Comparison of ENCODE assay signal across 1 cellular context in the genomic region with DNA sequence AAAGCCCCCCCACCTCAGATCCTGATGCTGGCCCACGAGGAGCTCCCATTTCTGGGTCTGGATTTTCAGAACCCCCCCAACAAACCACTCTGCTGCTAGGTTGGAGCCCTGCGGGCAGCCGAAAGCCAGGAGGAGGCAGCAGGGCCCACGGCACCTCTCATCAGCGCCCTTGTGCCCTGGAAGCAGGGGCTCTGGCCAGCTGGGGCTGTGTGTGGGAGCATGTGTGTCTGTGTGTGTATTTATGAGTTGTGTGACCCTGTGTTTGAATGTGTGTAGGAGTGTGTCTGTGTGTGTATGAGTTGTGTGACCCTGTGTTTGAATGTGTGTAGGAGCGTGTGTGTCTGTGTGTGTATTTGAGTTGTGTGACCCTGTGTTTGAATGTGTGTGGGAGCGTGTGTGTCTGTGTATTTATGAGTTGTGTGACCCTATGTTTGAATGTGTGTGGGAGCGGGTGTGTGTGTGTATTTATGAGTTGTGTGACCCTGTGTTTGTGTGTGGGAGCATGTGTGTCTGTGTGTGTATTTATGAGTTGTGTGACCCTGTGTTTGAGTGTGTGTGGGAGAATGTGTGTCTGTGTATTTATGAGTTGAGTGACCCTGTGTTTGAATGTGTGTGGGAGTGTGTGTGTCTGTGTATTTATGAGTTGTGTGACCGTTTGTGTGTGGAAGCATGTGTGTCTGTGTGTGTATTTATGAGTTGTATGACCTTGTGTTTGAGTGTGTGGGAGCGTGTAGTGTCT.
TF ChIP-seq lines count a peak whose summit lies in the region.

No MANE protein-coding gene starts in this region.

TF ChIP-seq in IMR-90, 13 proteins besides CTCF, POLR2A, EP300 and RAD21:
- TF ChIP-seq FOS (IDR thresholded peaks at IDR 0.05; ENCODE audit: low read depth, low read length) (no peak), MAZ (IDR thresholded peaks at IDR 0.05; ENCODE audit: borderline replicate concordance, low read depth, low read length) (no peak), RFX5 (IDR thresholded peaks at IDR 0.05; ENCODE audit: low read depth, low read length) (no peak), CHD1 (IDR thresholded peaks at IDR 0.05; ENCODE audit: low read depth, low read length) (no peak), BHLHE40 (IDR thresholded peaks at IDR 0.05; ENCODE audit: low read depth, low read length) (no peak), MXI1 (IDR thresholded peaks at IDR 0.05; ENCODE audit: borderline replicate concordance, low read depth, low read length) (no peak), MAFK (IDR thresholded peaks at IDR 0.05; ENCODE audit: low read depth, low read length) (no peak), SMC3 (IDR thresholded peaks at IDR 0.05; ENCODE audit: low read depth, low read length) (no peak), CEBPB (IDR thresholded peaks at IDR 0.05; ENCODE audit: low read depth, low read length) (no peak), NFE2L2 (IDR thresholded peaks at IDR 0.05; ENCODE audit: low read depth, low read length) (no peak), RCOR1 (IDR thresholded peaks at IDR 0.05; ENCODE audit: insufficient replicate concordance, low read length) (no peak)
- TF ChIP-seq, protein P1, sequence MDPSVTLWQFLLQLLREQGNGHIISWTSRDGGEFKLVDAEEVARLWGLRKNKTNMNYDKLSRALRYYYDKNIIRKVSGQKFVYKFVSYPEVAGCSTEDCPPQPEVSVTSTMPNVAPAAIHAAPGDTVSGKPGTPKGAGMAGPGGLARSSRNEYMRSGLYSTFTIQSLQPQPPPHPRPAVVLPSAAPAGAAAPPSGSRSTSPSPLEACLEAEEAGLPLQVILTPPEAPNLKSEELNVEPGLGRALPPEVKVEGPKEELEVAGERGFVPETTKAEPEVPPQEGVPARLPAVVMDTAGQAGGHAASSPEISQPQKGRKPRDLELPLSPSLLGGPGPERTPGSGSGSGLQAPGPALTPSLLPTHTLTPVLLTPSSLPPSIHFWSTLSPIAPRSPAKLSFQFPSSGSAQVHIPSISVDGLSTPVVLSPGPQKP (IDR thresholded peaks at IDR 0.05; ENCODE audit: borderline replicate concordance, low read depth, low read length) = no peak
- TF ChIP-seq, protein P2, sequence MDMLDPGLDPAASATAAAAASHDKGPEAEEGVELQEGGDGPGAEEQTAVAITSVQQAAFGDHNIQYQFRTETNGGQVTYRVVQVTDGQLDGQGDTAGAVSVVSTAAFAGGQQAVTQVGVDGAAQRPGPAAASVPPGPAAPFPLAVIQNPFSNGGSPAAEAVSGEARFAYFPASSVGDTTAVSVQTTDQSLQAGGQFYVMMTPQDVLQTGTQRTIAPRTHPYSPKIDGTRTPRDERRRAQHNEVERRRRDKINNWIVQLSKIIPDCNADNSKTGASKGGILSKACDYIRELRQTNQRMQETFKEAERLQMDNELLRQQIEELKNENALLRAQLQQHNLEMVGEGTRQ (IDR thresholded peaks at IDR 0.05; ENCODE audit: low read depth, low read length) = no peak
